ENCODE assay signal across 32 cellular contexts in the genomic region with DNA sequence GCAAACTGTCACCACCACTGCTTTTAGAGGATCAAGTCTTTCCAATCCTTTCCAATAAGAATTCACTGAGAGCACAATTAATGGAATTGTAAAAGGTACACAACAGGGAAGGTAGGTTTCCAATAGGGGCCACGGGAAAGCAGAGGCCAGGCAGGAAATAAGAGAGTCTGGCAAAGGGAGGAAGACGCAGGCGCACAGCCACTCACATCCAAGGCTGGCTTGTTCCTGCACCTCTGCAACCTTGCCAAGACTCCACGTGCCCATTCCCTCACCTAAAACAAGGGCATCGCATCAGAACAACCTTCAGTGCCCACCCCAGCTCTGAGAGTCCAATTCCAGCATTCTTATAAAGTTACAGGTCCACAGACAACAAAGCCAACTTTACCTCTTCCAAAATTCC.
A peak's percentile ranks its signal among the peaks of the same experiment; 100 is the strongest.
DNase-seq lines count a peak whose midpoint lies in the region; ATAC-seq and TF ChIP-seq lines count a peak whose summit lies in the region.
"Had no signal": no experiment of that assay in that cellular context is flagged by ENCODE, and none has a peak within 500 bp of the region (broad histone marks: within the 10 kb centered on the region; RNA-seq: fewer than 3 reads in every experiment).

No MANE protein-coding gene starts in this region.

- H3K27me3 ChIP-seq in fibroblast of lung (ENCODE audit: control insufficient read depth, insufficient read depth, low read length) (no peaks in the 10 kb centered on the region), skeletal muscle satellite cell (ENCODE audit: control insufficient read depth, insufficient read depth, low read length) (no peaks in the 10 kb centered on the region)
- H3K27me3 ChIP-seq: MG63, suprapubic skin had no signal

- peak overlapping the region; percentile 60 for H3K27ac ChIP-seq in fibroblast of lung (ENCODE audit: insufficient read depth, low read length)
- H3K27ac ChIP-seq: suprapubic skin had no signal

- H3K4me1 Mint-ChIP-seq in activated naive CD4-positive, alpha-beta T cell treated with anti-CD3 and anti-CD28 coated beads, Interleukin-2, amount 10 ng/mL, durations not matched to agents 7 days and 5 days, result peaks cover 55% of the 10 kb centered on the region
- H3K4me1 Mint-ChIP-seq in WTC11, result peaks cover 71% of the 10 kb centered on the region
- H3K4me1 Mint-ChIP-seq: stimulated activated naive B cell treated with anti-CD40 and anti-IgM and Interleukin-4, amounts not matched to agents 10 μg/mL and 1 μg/mL and 100 μg/mL, for 72 hours had no signal

- H3K4me2 ChIP-seq in fibroblast of lung (ENCODE audit: extremely low read depth, insufficient read depth, low read length) (peak overlapping the region; percentile 70), skeletal muscle satellite cell (ENCODE audit: low read length) (peak overlapping the region; percentile 75)

- no peaks in the 10 kb centered on the region for H4K20me1 ChIP-seq in fibroblast of lung (ENCODE audit: control insufficient read depth, extremely low read depth, insufficient read depth, low read length)

- peaks cover 31% of the 10 kb centered on the region for H3K79me2 ChIP-seq in fibroblast of lung (ENCODE audit: control insufficient read depth, insufficient read depth, low read length)

- ATAC-seq in WTC11, result no peak
- ATAC-seq: activated CD8-positive, alpha-beta T cell treated with anti-CD3 and anti-CD28 coated beads for 36 hours; stimulated activated naive B cell treated with anti-CD40 and anti-IgM and Interleukin-4, amounts not matched to agents 10 μg/mL and 1 μg/mL and 100 μg/mL, for 72 hours had no signal

- no peaks in the 10 kb centered on the region for H3K27me3 Mint-ChIP-seq in activated naive CD4-positive, alpha-beta T cell treated with anti-CD3 and anti-CD28 coated beads, Interleukin-2, amount 10 ng/mL, durations not matched to agents 7 days and 5 days
- H3K27me3 Mint-ChIP-seq in WTC11 (ENCODE audit: low read depth), result no peaks in the 10 kb centered on the region
- H3K27me3 Mint-ChIP-seq: activated CD8-positive, alpha-beta T cell treated with anti-CD3 and anti-CD28 coated beads for 36 hours had no signal

- H3K9me3 ChIP-seq in fibroblast of lung (ENCODE audit: control insufficient read depth, insufficient read depth, low read depth, low read length) (no peaks in the 10 kb centered on the region), skeletal muscle satellite cell (replicated peaks; ENCODE audit: low read length) (no peaks in the 10 kb centered on the region)
- H3K9me3 ChIP-seq: MG63, suprapubic skin had no signal

- no peak overlapping the region for H3K4me3 ChIP-seq in fibroblast of lung (replicated peaks in 1 of 4; ENCODE audit: control extremely low read depth in 1 of 4, insufficient read depth in 1 of 4, low read depth in 3 of 4, low read length in 4 of 4)
- no peak overlapping the region for H3K4me3 ChIP-seq in skeletal muscle satellite cell (ENCODE audit: low read length)
- H3K4me3 ChIP-seq: MG63, suprapubic skin had no signal

- no peak overlapping the region for H2AFZ ChIP-seq in fibroblast of lung (ENCODE audit: low read length)

- no peak for TF ChIP-seq CTCF in WTC11 (IDR thresholded peaks at IDR 0.05)
- no peak for TF ChIP-seq CTCF in fibroblast of lung (conservative IDR thresholded peaks at IDR 0.05 in 1 of 2, IDR thresholded peaks at IDR 0.05 in 1 of 2; ENCODE audit: low read depth in 1 of 2, low read length in 2 of 2)

- H3K4me1 ChIP-seq in fibroblast of lung (ENCODE audit: control insufficient read depth, extremely low read depth, insufficient read depth, low read length) (peaks cover 19% of the 10 kb centered on the region), skeletal muscle satellite cell (ENCODE audit: control insufficient read depth, insufficient read depth, low read length) (peaks cover 60% of the 10 kb centered on the region)

- H3K36me3 ChIP-seq in fibroblast of lung (ENCODE audit: control insufficient read depth, insufficient read depth, low read length) (peaks cover 12% of the 10 kb centered on the region), skeletal muscle satellite cell (ENCODE audit: insufficient read depth, low read length) (peaks cover 38% of the 10 kb centered on the region)

- CTCF ChIA-PET in activated naive CD4-positive, alpha-beta T cell treated with anti-CD3 and anti-CD28 coated beads, Interleukin-2, amount 10 ng/mL, durations not matched to agents 7 days and 5 days (lab: Charles Lee), result no interaction called here
- CTCF ChIA-PET in WTC11 (lab: Charles Lee), result interaction anchor here (1.0 kb wide), 1 partner anchor 15 kb away, joined by 3 read pairs; no protein-coding TSS in a partner anchor

- H3K9ac ChIP-seq in fibroblast of lung (ENCODE audit: insufficient read depth, low read length) (no peak overlapping the region), skeletal muscle satellite cell (ENCODE audit: low read depth, low read length) (peak overlapping the region; percentile 75)

- no peak for DNase-seq in activated naive CD4-positive, alpha-beta T cell treated with anti-CD3 and anti-CD28 coated beads, Interleukin-2, amount 10 ng/mL, durations not matched to agents 7 days and 5 days
- no peak for DNase-seq in activated naive CD4-positive, alpha-beta T cell treated with anti-CD3 and anti-CD28 coated beads, Interleukin-2, amount 50 U/mL, for 16 hours
- DNase-seq in WTC11 (ENCODE audit: low spot score), result no peak
- no peak for DNase-seq in fibroblast of lung (ENCODE audit: low read depth in 2 of 2)
- DNase-seq in activated T-cell treated with anti-CD3 and anti-CD28 coated beads, Interleukin-2, amount 50 U/mL, for 1 hour, result no peak
- DNase-seq in NCI-H2196 treated with DMSO at 0.1 percent for 48 hours (lab: John Stamatoyannopoulos, UW; ENCODE audit: unreplicated experiment), result no peak
- no peak for DNase-seq in putamen (ENCODE audit: low spot score)
- DNase-seq: activated CD4-positive, CD25-positive, alpha-beta regulatory T cell; activated CD8-positive, alpha-beta T cell treated with anti-CD3 and anti-CD28 coated beads for 36 hours; activated gamma-delta T cell treated with Interleukin-2 at 50 U/mL for 16 hours; activated T-cell treated with anti-CD3 and anti-CD28 coated beads for 4 hours; amniotic stem cell; C1 segment of cervical spinal cord; caudate nucleus; DND-41; head of caudate nucleus; KBM-7; kidney glomerular epithelial cell; MG63; NCI-H1417; NCI-H2081; NCI-H446; NCI-H82; occipital lobe; retina; stimulated activated CD4-positive, alpha-beta T cell treated with anti-CD3 and anti-CD28 coated beads, Interleukin-12 subunit alpha, Interleukin-12 subunit beta, amount 100 ng/mL, for 4 hours; stimulated activated CD4-positive, alpha-beta T cell treated with anti-CD3 and anti-CD28 coated beads, Interleukin-4, amount 100 ng/mL, for 24 hours; stimulated activated naive B cell treated with anti-CD40 and anti-IgM and Interleukin-4, amounts not matched to agents 10 μg/mL and 1 μg/mL and 100 μg/mL, for 72 hours; SW 1271; T1000 had no signal

- no peak overlapping the region for H3K4me3 Mint-ChIP-seq in activated naive CD4-positive, alpha-beta T cell treated with anti-CD3 and anti-CD28 coated beads, Interleukin-2, amount 10 ng/mL, durations not matched to agents 7 days and 5 days
- no peak overlapping the region for H3K4me3 Mint-ChIP-seq in WTC11
- H3K4me3 Mint-ChIP-seq: activated CD8-positive, alpha-beta T cell treated with anti-CD3 and anti-CD28 coated beads for 36 hours; stimulated activated naive B cell treated with anti-CD40 and anti-IgM and Interleukin-4, amounts not matched to agents 10 μg/mL and 1 μg/mL and 100 μg/mL, for 72 hours had no signal

- POLR2A ChIA-PET in WTC11 (lab: Charles Lee), result no interaction called here

- H3K36me3 Mint-ChIP-seq in activated naive CD4-positive, alpha-beta T cell treated with anti-CD3 and anti-CD28 coated beads, Interleukin-2, amount 10 ng/mL, durations not matched to agents 7 days and 5 days, result peaks cover 32% of the 10 kb centered on the region
- H3K36me3 Mint-ChIP-seq in WTC11, result peaks cover 12% of the 10 kb centered on the region
- H3K36me3 Mint-ChIP-seq: stimulated activated naive B cell treated with anti-CD40 and anti-IgM and Interleukin-4, amounts not matched to agents 10 μg/mL and 1 μg/mL and 100 μg/mL, for 72 hours had no signal

- peaks cover 2% of the 10 kb centered on the region for H3K9me3 Mint-ChIP-seq in activated naive CD4-positive, alpha-beta T cell treated with anti-CD3 and anti-CD28 coated beads, Interleukin-2, amount 10 ng/mL, durations not matched to agents 7 days and 5 days
- no peaks in the 10 kb centered on the region for H3K9me3 Mint-ChIP-seq in WTC11
- H3K9me3 Mint-ChIP-seq: activated CD8-positive, alpha-beta T cell treated with anti-CD3 and anti-CD28 coated beads for 36 hours; stimulated activated naive B cell treated with anti-CD40 and anti-IgM and Interleukin-4, amounts not matched to agents 10 μg/mL and 1 μg/mL and 100 μg/mL, for 72 hours had no signal

- H3K27ac Mint-ChIP-seq in activated naive CD4-positive, alpha-beta T cell treated with anti-CD3 and anti-CD28 coated beads, Interleukin-2, amount 10 ng/mL, durations not matched to agents 7 days and 5 days, result peak overlapping the region; percentile 30
- peak overlapping the region; percentile 29 for H3K27ac Mint-ChIP-seq in WTC11
- H3K27ac Mint-ChIP-seq: activated CD8-positive, alpha-beta T cell treated with anti-CD3 and anti-CD28 coated beads for 36 hours; stimulated activated naive B cell treated with anti-CD40 and anti-IgM and Interleukin-4, amounts not matched to agents 10 μg/mL and 1 μg/mL and 100 μg/mL, for 72 hours had no signal

TF ChIP-seq in WTC11, 78 proteins besides CTCF, POLR2A, EP300 and RAD21 (continues in another document):
- no peak for TF ChIP-seq ZNF219 (CRISPR knock-in tag; IDR thresholded peaks at IDR 0.05; ENCODE audit: borderline replicate concordance)
- TF ChIP-seq PRRX2 (CRISPR knock-in tag; IDR thresholded peaks at IDR 0.05), result no peak
- no peak for TF ChIP-seq TEAD4 (CRISPR knock-in tag; IDR thresholded peaks at IDR 0.05)
- TF ChIP-seq ZNF317 (CRISPR knock-in tag; IDR thresholded peaks at IDR 0.05; ENCODE audit: borderline replicate concordance, low read depth), result no peak
- no peak for TF ChIP-seq KAT7 (CRISPR knock-in tag; IDR thresholded peaks at IDR 0.05; ENCODE audit: borderline replicate concordance)
- TF ChIP-seq NR2C2 (CRISPR knock-in tag; IDR thresholded peaks at IDR 0.05), result no peak
- no peak for TF ChIP-seq GRHL2 (CRISPR knock-in tag; IDR thresholded peaks at IDR 0.05; ENCODE audit: insufficient replicate concordance, severe bottlenecking)
- TF ChIP-seq GTF2I (CRISPR knock-in tag; conservative IDR thresholded peaks at IDR 0.05), result no peak
- TF ChIP-seq GABPB1 (CRISPR knock-in tag; IDR thresholded peaks at IDR 0.05), result no peak
- TF ChIP-seq SMAD4 (CRISPR knock-in tag; IDR thresholded peaks at IDR 0.05), result no peak
